Comparison of ENCODE assay signal across 1 cellular context in genomic region chr1:42845193-42845592, GRCh38.
TF ChIP-seq lines count a peak whose summit lies in the region.

No MANE protein-coding gene starts in this region.

TF ChIP-seq in HepG2, 621 proteins besides CTCF, POLR2A, EP300 and RAD21:
- TF ChIP-seq REST (IDR thresholded peaks at IDR 0.05; ENCODE audit: borderline replicate concordance in 1 of 2, low read depth in 1 of 2, low read length in 2 of 2) (no peak), MED1 (CRISPR knock-in tag; IDR thresholded peaks at IDR 0.05) (no peak), HNF4G (IDR thresholded peaks at IDR 0.05; ENCODE audit: borderline replicate concordance, low read depth, low read length) (no peak), HNF4G (CRISPR knock-in tag; IDR thresholded peaks at IDR 0.05; ENCODE audit: borderline replicate concordance, low read depth) (no peak), LBX2 (CRISPR knock-in tag; IDR thresholded peaks at IDR 0.05; ENCODE audit: borderline replicate concordance) (no peak)
